ENCODE assay signal across 18 cellular contexts in the genomic region with DNA sequence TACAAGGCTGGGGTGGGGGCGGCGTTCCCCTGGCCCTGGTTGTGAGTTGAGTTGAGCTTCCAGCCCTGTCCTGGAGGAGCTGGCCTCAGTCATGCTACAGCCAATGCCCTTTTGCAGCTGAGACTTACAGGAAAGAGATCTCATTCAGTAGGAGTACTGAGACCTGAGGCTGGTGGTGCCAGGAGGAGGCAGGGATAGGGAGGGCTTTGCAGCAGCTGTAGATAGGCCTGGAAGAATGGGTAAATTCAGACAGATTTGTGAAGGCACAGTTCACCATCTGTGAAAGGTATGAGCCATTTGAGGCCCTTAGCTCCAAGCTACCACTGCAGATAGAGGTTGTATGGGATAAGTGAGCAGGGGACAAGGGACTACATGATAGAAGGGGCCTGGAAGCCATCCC. TPM values are rescaled to one million over a fixed set of nuclear protein-coding genes. Genes with fewer than 3 reads are reported as not detected.
DNase-seq lines count a peak whose midpoint lies in the region; ATAC-seq and TF ChIP-seq lines count a peak whose summit lies in the region.
"Had no signal": no experiment of that assay in that cellular context is flagged by ENCODE, and none has a peak within 500 bp of the region (broad histone marks: within the 10 kb centered on the region; RNA-seq: fewer than 3 reads in every experiment).

No MANE protein-coding gene starts in this region.

- H3K36me3 Mint-ChIP-seq in activated naive CD8-positive, alpha-beta T cell treated with anti-CD3 and anti-CD28 coated beads, Interleukin-2, amount 10 ng/mL, durations not matched to agents 7 days and 5 days, result peaks cover 12% of the 10 kb centered on the region
- peaks cover 6% of the 10 kb centered on the region for H3K36me3 Mint-ChIP-seq in activated naive CD8-positive, alpha-beta T cell treated with anti-CD3 and anti-CD28 coated beads, Interleukin-2, amount 50 U/mL, for 24 hours (ENCODE audit: low read depth)

- 96 to 98% methylated on average over 2 of the region's 2 CpGs for WGBS in heart right ventricle, 2 donors

- peak overlapping the region; percentile 39 for H3K27ac Mint-ChIP-seq in activated naive CD8-positive, alpha-beta T cell treated with anti-CD3 and anti-CD28 coated beads, Interleukin-2, amount 10 ng/mL, durations not matched to agents 7 days and 5 days
- no peak overlapping the region for H3K27ac Mint-ChIP-seq in activated naive CD8-positive, alpha-beta T cell treated with anti-CD3 and anti-CD28 coated beads, Interleukin-2, amount 50 U/mL, for 24 hours

- intact Hi-C loops in heart right ventricle (cut with DNase I), result loop anchor here in 3 of 10 donors (5.0 to 10.0 kb wide), 2 partner anchors 33 to 54 kb away; a partner anchor contains a TSS

- H3K9me3 Mint-ChIP-seq in activated naive CD8-positive, alpha-beta T cell treated with anti-CD3 and anti-CD28 coated beads, Interleukin-2, amount 10 ng/mL, durations not matched to agents 7 days and 5 days, result no peaks in the 10 kb centered on the region
- H3K9me3 Mint-ChIP-seq in activated naive CD8-positive, alpha-beta T cell treated with anti-CD3 and anti-CD28 coated beads, Interleukin-2, amount 50 U/mL, for 24 hours, result no peaks in the 10 kb centered on the region

- no peak for ATAC-seq in activated naive CD8-positive, alpha-beta T cell treated with anti-CD3 and anti-CD28 coated beads, Interleukin-2, amount 10 ng/mL, durations not matched to agents 7 days and 5 days (ENCODE audit: low read depth)
- ATAC-seq in activated naive CD8-positive, alpha-beta T cell treated with anti-CD3 and anti-CD28 coated beads, Interleukin-2, amount 50 U/mL, for 24 hours, result no peak
- no peak for ATAC-seq in heart right ventricle

- POLR2A ChIA-PET in activated naive CD8-positive, alpha-beta T cell treated with anti-CD3 and anti-CD28 coated beads, Interleukin-2, amount 10 ng/mL, durations not matched to agents 7 days and 5 days (lab: Charles Lee), result no interaction called here

- no peak overlapping the region for H3K4me3 ChIP-seq in heart right ventricle
- H3K4me3 ChIP-seq: Peyer's patch, SJCRH30 had no signal

- no peaks in the 10 kb centered on the region for H3K9me3 ChIP-seq in heart right ventricle
- H3K9me3 ChIP-seq: BE2C, Peyer's patch, SJCRH30 had no signal

- H3K4me3 Mint-ChIP-seq in activated naive CD8-positive, alpha-beta T cell treated with anti-CD3 and anti-CD28 coated beads, Interleukin-2, amount 10 ng/mL, durations not matched to agents 7 days and 5 days, result no peak overlapping the region
- no peak overlapping the region for H3K4me3 Mint-ChIP-seq in activated naive CD8-positive, alpha-beta T cell treated with anti-CD3 and anti-CD28 coated beads, Interleukin-2, amount 50 U/mL, for 24 hours

- H3K27me3 ChIP-seq in heart right ventricle, result no peaks in the 10 kb centered on the region
- H3K27me3 ChIP-seq: BE2C, Peyer's patch, SJCRH30 had no signal

- no peak for TF ChIP-seq CTCF in heart right ventricle (IDR thresholded peaks at IDR 0.05)

- H3K4me1 Mint-ChIP-seq in activated naive CD8-positive, alpha-beta T cell treated with anti-CD3 and anti-CD28 coated beads, Interleukin-2, amount 10 ng/mL, durations not matched to agents 7 days and 5 days, result peaks cover 10% of the 10 kb centered on the region
- peaks cover 8% of the 10 kb centered on the region for H3K4me1 Mint-ChIP-seq in activated naive CD8-positive, alpha-beta T cell treated with anti-CD3 and anti-CD28 coated beads, Interleukin-2, amount 50 U/mL, for 24 hours

- no peak for DNase-seq in activated naive CD8-positive, alpha-beta T cell treated with anti-CD3 and anti-CD28 coated beads, Interleukin-2, amount 10 ng/mL, durations not matched to agents 7 days and 5 days
- no peak for DNase-seq in activated naive CD8-positive, alpha-beta T cell treated with anti-CD3 and anti-CD28 coated beads, Interleukin-2, amount 50 U/mL, for 24 hours
- DNase-seq in globus pallidus (ENCODE audit: low spot score), result peak; percentile 72
- peak; percentile 88 for DNase-seq in pons (ENCODE audit: low spot score)
- DNase-seq in heart right ventricle, result no peak
- DNase-seq in ureter (ENCODE audit: low spot score), result no peak
- DNase-seq in dedifferentiated amniotic fluid mesenchymal stem cell (ENCODE audit: extremely low spot score), result no peak
- DNase-seq: BE2C, COR-L47, DMS79, Karpas-422, NCI-H1694 treated with DMSO at 0.1 percent for 48 hours, NCI-H2081 treated with DMSO at 0.1 percent for 48 hours, NCI-H2171 treated with DMSO at 0.1 percent for 48 hours, NCI-H524 treated with DMSO at 0.1 percent for 48 hours, NCI-H82, Peyer's patch, SJCRH30 had no signal

- H3K36me3 ChIP-seq in heart right ventricle, result peaks cover 0 to 97% (median 54%) of the 10 kb centered on the region in 9 donors
- H3K36me3 ChIP-seq: BE2C had no signal

- no peak overlapping the region for H3K27ac ChIP-seq in heart right ventricle
- H3K27ac ChIP-seq: Peyer's patch, SJCRH30 had no signal

- peaks cover 0 to 29% (median 12%) of the 10 kb centered on the region in 9 donors for H3K4me1 ChIP-seq in heart right ventricle
- H3K4me1 ChIP-seq: BE2C, SJCRH30 had no signal

- no peaks in the 10 kb centered on the region for H3K27me3 Mint-ChIP-seq in activated naive CD8-positive, alpha-beta T cell treated with anti-CD3 and anti-CD28 coated beads, Interleukin-2, amount 10 ng/mL, durations not matched to agents 7 days and 5 days
- H3K27me3 Mint-ChIP-seq in activated naive CD8-positive, alpha-beta T cell treated with anti-CD3 and anti-CD28 coated beads, Interleukin-2, amount 50 U/mL, for 24 hours, result no peaks in the 10 kb centered on the region

RNA-seq across cellular contexts. Expression of a gene that starts 5.6 kb away (rescaled TPM):
- 10 to 100 TPM; 82.8 to 84.8 TPM for total RNA-seq in activated naive CD8-positive, alpha-beta T cell treated with anti-CD3 and anti-CD28 coated beads, Interleukin-2, amount 10 ng/mL, durations not matched to agents 7 days and 5 days
- total RNA-seq in heart right ventricle, result 10 to 100 TPM; 31.8 to 53.8 (median 38.6) TPM
- 10 to 100 TPM; 76.9 to 89.2 TPM for polyA plus RNA-seq in heart right ventricle
- 55.0 TPM for total RNA-seq in ureter

RNA-seq across cellular contexts. Expression of a gene that starts 28.6 kb away (rescaled TPM):
- 1 to 10 TPM; 3.1 to 3.5 TPM for total RNA-seq in activated naive CD8-positive, alpha-beta T cell treated with anti-CD3 and anti-CD28 coated beads, Interleukin-2, amount 10 ng/mL, durations not matched to agents 7 days and 5 days
- total RNA-seq in heart right ventricle (1 to 10 TPM in 6 of 10 donors, under 1 TPM in 4; 0.20 to 2.3 (median 1.1) TPM), ureter (1.6 TPM)
- polyA plus RNA-seq in heart right ventricle, result under 1 TPM; 0.07 to 0.29 TPM

RNA-seq across cellular contexts. Expression of a gene that starts 35.0 kb away (rescaled TPM):
- 10 to 100 TPM; 17.9 to 20.5 TPM for total RNA-seq in activated naive CD8-positive, alpha-beta T cell treated with anti-CD3 and anti-CD28 coated beads, Interleukin-2, amount 10 ng/mL, durations not matched to agents 7 days and 5 days
- 1 to 10 TPM; 3.6 to 8.2 (median 4.5) TPM for total RNA-seq in heart right ventricle
- polyA plus RNA-seq in heart right ventricle, result 1 to 10 TPM; 7.2 to 7.6 TPM
- total RNA-seq in ureter, result 12.8 TPM

RNA-seq across cellular contexts. Expression of a gene that starts 35.2 kb away (rescaled TPM):
- total RNA-seq in activated naive CD8-positive, alpha-beta T cell treated with anti-CD3 and anti-CD28 coated beads, Interleukin-2, amount 10 ng/mL, durations not matched to agents 7 days and 5 days, result 10 to 100 TPM; 37.3 to 38.7 TPM
- total RNA-seq in heart right ventricle (10 to 100 TPM in 3 of 10 donors, 1 to 10 TPM in 7; 7.5 to 12.0 (median 8.7) TPM), ureter (18.3 TPM)
- polyA plus RNA-seq in heart right ventricle, result 1 to 10 TPM; 2.7 to 7.6 TPM

RNA-seq across cellular contexts. Expression of a gene that starts 49.8 kb away (rescaled TPM):
- 10 to 100 TPM; 10.4 to 10.9 TPM for total RNA-seq in activated naive CD8-positive, alpha-beta T cell treated with anti-CD3 and anti-CD28 coated beads, Interleukin-2, amount 10 ng/mL, durations not matched to agents 7 days and 5 days
- total RNA-seq in heart right ventricle (1 to 10 TPM in 1 of 10 donors, under 1 TPM in 9; 0.21 to 1.4 (median 0.50) TPM), ureter (1.2 TPM)
- 1 to 10 TPM in 1 of 2 donors, under 1 TPM in 1; 0.46 to 2.9 TPM for polyA plus RNA-seq in heart right ventricle

Comparison
In these comparisons a context has a peak if more than half of its experiments do, and no peak if none do; other contexts are left out.
1. DNase-seq: peak in globus pallidus (single experiment) and pons (single experiment); none in activated naive CD8-positive, alpha-beta T cell treated with anti-CD3 and anti-CD28 coated beads, Interleukin-2, amount 10 ng/mL, durations not matched to agents 7 days and 5 days (single experiment), activated naive CD8-positive, alpha-beta T cell treated with anti-CD3 and anti-CD28 coated beads, Interleukin-2, amount 50 U/mL, for 24 hours (single experiment), heart right ventricle (0 of 2), ureter (single experiment) and dedifferentiated amniotic fluid mesenchymal stem cell (single experiment).